ENCODE assay signal across 26 cellular contexts in genomic region chr4:26105372-26105771, GRCh38.
DNase-seq lines count a peak whose midpoint lies in the region; TF ChIP-seq lines count a peak whose summit lies in the region.
"Had no signal": no experiment of that assay in that cellular context is flagged by ENCODE, and none has a peak within 500 bp of the region (broad histone marks: within the 10 kb centered on the region; RNA-seq: fewer than 3 reads in every experiment).

No MANE protein-coding gene starts in this region.

- H2AFZ ChIP-seq in mesenchymal stem cell (ENCODE audit: low read depth, low read length): no peak overlapping the region
- H2AFZ ChIP-seq: PC-9 had no signal

- H2BK15ac ChIP-seq in mesenchymal stem cell (ENCODE audit: low read depth, poor library complexity, severe bottlenecking): no peak overlapping the region

- peaks cover 22% of the 10 kb centered on the region for H3K4me1 Mint-ChIP-seq in T-helper 1 cell treated with Interleukin-12 subunit alpha and Interleukin-12 subunit beta and Interleukin-4 antibody, amounts not matched to agents 30 μg/mL and 1 μg/mL, for 36 hours (ENCODE audit: low read depth)
- H3K4me1 Mint-ChIP-seq: activated B cell treated with CpG ODN at 0.5 μM for 24 hours, B cell had no signal

- H3K9me3 Mint-ChIP-seq in T-helper 1 cell treated with Interleukin-12 subunit alpha and Interleukin-12 subunit beta and Interleukin-4 antibody, amounts not matched to agents 30 μg/mL and 1 μg/mL, for 36 hours: peaks cover 34% of the 10 kb centered on the region
- H3K9me3 Mint-ChIP-seq: activated B cell treated with CpG ODN at 0.5 μM for 24 hours; activated CD8-positive, alpha-beta T cell treated with anti-CD3 and anti-CD28 coated beads for 36 hours; activated T-cell treated with anti-CD3 and anti-CD28 coated beads, Interleukin-2, amount 50 U/mL, for 4 hours; naive thymus-derived CD8-positive, alpha-beta T cell had no signal

- WGBS in mesenchymal stem cell: 92% methylated on average over 2 of the region's 2 CpGs

- no peak overlapping the region for H3K4me2 ChIP-seq in mesenchymal stem cell (ENCODE audit: low read length, poor library complexity, severe bottlenecking)
- H3K4me2 ChIP-seq: PC-9 had no signal

- peaks cover 20% of the 10 kb centered on the region for H3K9me3 ChIP-seq in mesenchymal stem cell (ENCODE audit: control insufficient read depth, low read length)
- no peaks in the 10 kb centered on the region for H3K9me3 ChIP-seq in vagina
- H3K9me3 ChIP-seq: body of pancreas, ovary, SJSA1 had no signal

- H3K14ac ChIP-seq in mesenchymal stem cell (ENCODE audit: low read length in 2 of 2): no peak overlapping the region

- H3K18ac ChIP-seq in mesenchymal stem cell (ENCODE audit: low read depth in 1 of 2, low read length in 2 of 2): no peak overlapping the region

- H3K4me1 ChIP-seq in mesenchymal stem cell (ENCODE audit: control insufficient read depth, insufficient read depth, low read depth, low read length) (peaks cover 1% of the 10 kb centered on the region), vagina (peaks cover 12% of the 10 kb centered on the region)
- H3K4me1 ChIP-seq: body of pancreas had no signal

- no peak for TF ChIP-seq POLR2A in vagina (IDR thresholded peaks at IDR 0.05)

- DNase-seq in T-helper 1 cell (no peak), fibroblast of gingiva (ENCODE audit: low read depth) (peak; percentile 73), mesenchymal stem cell (no peak), vagina (ENCODE audit: extremely low spot score in 2 of 2) (no peak), midbrain (lab: John Stamatoyannopoulos, UW) (no peak), NCI-H524 treated with DMSO at 0.1 percent for 48 hours (lab: John Stamatoyannopoulos, UW) (no peak), activated gamma-delta T cell treated with Interleukin-2 at 50 U/mL for 16 hours (no peak)
- DNase-seq: 8988T; activated B cell treated with CpG ODN at 0.5 μM for 24 hours; activated CD8-positive, alpha-beta T cell treated with anti-CD3 and anti-CD28 coated beads for 36 hours; activated naive CD4-positive, alpha-beta T cell treated with anti-CD3 and anti-CD28 coated beads, Interleukin-2, amount 50 U/mL, for 16 hours; activated T-cell treated with anti-CD3 and anti-CD28 coated beads, Interleukin-2, amount 50 U/mL, for 4 hours; body of pancreas; MM.1S; naive thymus-derived CD8-positive, alpha-beta T cell; NCI-H1694 treated with DMSO at 0.1 percent for 48 hours; NCI-H2227 treated with DMSO at 0.1 percent for 48 hours; NCI-H82; ovary; PC-9; stimulated activated CD4-positive, alpha-beta T cell treated with anti-CD3 and anti-CD28 coated beads, Interleukin-1b, Interleukin-23, amount 100 ng/mL, for 48 hours; stimulated activated naive CD4-positive, alpha-beta T cell; trophoblast cell had no signal

- H4K91ac ChIP-seq in mesenchymal stem cell (ENCODE audit: low read length): no peak overlapping the region

- no peaks in the 10 kb centered on the region for H3K27me3 ChIP-seq in mesenchymal stem cell (ENCODE audit: control insufficient read depth in 1 of 2, insufficient read depth in 1 of 2, low read length in 2 of 2)
- H3K27me3 ChIP-seq in vagina: no peaks in the 10 kb centered on the region
- H3K27me3 ChIP-seq: body of pancreas, ovary, SJSA1 had no signal

- no peak overlapping the region for H2BK5ac ChIP-seq in mesenchymal stem cell (ENCODE audit: low read depth, low read length, poor library complexity, severe bottlenecking)

- no peak overlapping the region for H2AK5ac ChIP-seq in mesenchymal stem cell (ENCODE audit: low read length, severe bottlenecking)

- H3K36me3 Mint-ChIP-seq in T-helper 1 cell treated with Interleukin-12 subunit alpha and Interleukin-12 subunit beta and Interleukin-4 antibody, amounts not matched to agents 30 μg/mL and 1 μg/mL, for 36 hours (ENCODE audit: low read depth): peaks cover 14% of the 10 kb centered on the region
- H3K36me3 Mint-ChIP-seq: naive thymus-derived CD8-positive, alpha-beta T cell had no signal

- H3K27ac ChIP-seq in mesenchymal stem cell (ENCODE audit: low read length, poor library complexity, severe bottlenecking) (no peak overlapping the region), vagina (peak overlapping the region; percentile 0)
- H3K27ac ChIP-seq: body of pancreas, ovary, PC-9, SJSA1 had no signal

- no peak overlapping the region for H2BK120ac ChIP-seq in mesenchymal stem cell (ENCODE audit: low read depth, low read length)

- H4K8ac ChIP-seq in mesenchymal stem cell (ENCODE audit: low read length): no peak overlapping the region

- no peak for TF ChIP-seq CTCF in vagina (IDR thresholded peaks at IDR 0.05)

- H3K4me3 ChIP-seq in mesenchymal stem cell (ENCODE audit: insufficient read depth in 1 of 2, low read depth in 1 of 2, low read length in 2 of 2) (no peak overlapping the region), vagina (no peak overlapping the region)
- H3K4me3 ChIP-seq: body of pancreas, ovary, PC-9, SJSA1 had no signal

- peak overlapping the region; percentile 10 for H3K27ac Mint-ChIP-seq in T-helper 1 cell treated with Interleukin-12 subunit alpha and Interleukin-12 subunit beta and Interleukin-4 antibody, amounts not matched to agents 30 μg/mL and 1 μg/mL, for 36 hours
- H3K27ac Mint-ChIP-seq: activated B cell treated with CpG ODN at 0.5 μM for 24 hours; activated CD8-positive, alpha-beta T cell treated with anti-CD3 and anti-CD28 coated beads for 36 hours; B cell; naive thymus-derived CD8-positive, alpha-beta T cell had no signal

- peak overlapping the region; percentile 66 for H3K9ac ChIP-seq in mesenchymal stem cell (ENCODE audit: low read length)

- intact Hi-C loops in vagina (cut with DNase I): no loop called here

- H3K27me3 Mint-ChIP-seq in T-helper 1 cell treated with Interleukin-12 subunit alpha and Interleukin-12 subunit beta and Interleukin-4 antibody, amounts not matched to agents 30 μg/mL and 1 μg/mL, for 36 hours (ENCODE audit: low read depth): no peaks in the 10 kb centered on the region

- no peaks in the 10 kb centered on the region for H3K36me3 ChIP-seq in mesenchymal stem cell (ENCODE audit: control insufficient read depth in 1 of 2, insufficient read depth in 2 of 2, low read depth in 1 of 2, low read length in 2 of 2)
- no peaks in the 10 kb centered on the region for H3K36me3 ChIP-seq in vagina
- H3K36me3 ChIP-seq: ovary, SJSA1 had no signal

- no peak overlapping the region for H3K4me3 Mint-ChIP-seq in T-helper 1 cell treated with Interleukin-12 subunit alpha and Interleukin-12 subunit beta and Interleukin-4 antibody, amounts not matched to agents 30 μg/mL and 1 μg/mL, for 36 hours
- H3K4me3 Mint-ChIP-seq: activated B cell treated with CpG ODN at 0.5 μM for 24 hours; activated CD8-positive, alpha-beta T cell treated with anti-CD3 and anti-CD28 coated beads for 36 hours; activated T-cell treated with anti-CD3 and anti-CD28 coated beads, Interleukin-2, amount 50 U/mL, for 4 hours; B cell; naive thymus-derived CD8-positive, alpha-beta T cell had no signal

- H3K4ac ChIP-seq in mesenchymal stem cell (ENCODE audit: low read depth in 1 of 2, low read length in 2 of 2): no peak overlapping the region

- no peak overlapping the region for H3K23ac ChIP-seq in mesenchymal stem cell (ENCODE audit: low read length in 2 of 2)

- H2BK12ac ChIP-seq in mesenchymal stem cell (ENCODE audit: low read length in 2 of 2): no peak overlapping the region

- H3K79me1 ChIP-seq in mesenchymal stem cell (replicated peaks; ENCODE audit: low read length, poor library complexity, severe bottlenecking): no peaks in the 10 kb centered on the region
